Comparison of ENCODE assay signal across 8 cellular contexts in genomic region chr11:116927163-116927772, GRCh38.
DNase-seq lines count a peak whose midpoint lies in the region; FAIRE-seq and TF ChIP-seq lines count a peak whose summit lies in the region.

No MANE protein-coding gene starts in this region.

- CTCF ChIA-PET in AG04449 (lab: Yijun Ruan, JAX) = interaction anchor here (0.7 kb wide), 1 partner anchor 170 kb away, joined by 3 read pairs; no protein-coding TSS in a partner anchor

- no peaks in the 10 kb centered on the region for H3K9me1 ChIP-seq in keratinocyte (ENCODE audit: control insufficient read depth, extremely low read depth, insufficient read depth, low read length)

- no peaks in the 10 kb centered on the region for H3K27me3 ChIP-seq in keratinocyte (ENCODE audit: control insufficient read depth, extremely low read depth, insufficient read depth, low read length)

- peaks cover 0 to 8% of the 10 kb centered on the region in 2 experiments for H3K36me3 ChIP-seq in keratinocyte (ENCODE audit: control insufficient read depth in 2 of 2, extremely low read depth in 1 of 2, insufficient read depth in 2 of 2, low read length in 2 of 2)

- POLR2A ChIA-PET in AG04449 (lab: Yijun Ruan, JAX) = no interaction called here

- peaks cover 25% of the 10 kb centered on the region for H3K4me1 ChIP-seq in keratinocyte (ENCODE audit: control insufficient read depth, extremely low read depth, insufficient read depth, low read length)

- FAIRE-seq in HTR-8/SVneo (lab: Jason Lieb, UNC) (peak; percentile 26), keratinocyte (lab: Jason Lieb, UNC) (no peak)

- no peaks in the 10 kb centered on the region for H3K79me2 ChIP-seq in keratinocyte (ENCODE audit: control insufficient read depth, insufficient read depth, low read length)

- H3K27ac ChIP-seq in keratinocyte (ENCODE audit: control insufficient read depth, insufficient read depth, low read length) = no peak overlapping the region

- no peak overlapping the region for H2AFZ ChIP-seq in keratinocyte (ENCODE audit: control insufficient read depth, low read length)

- no peaks in the 10 kb centered on the region for H3K9me3 ChIP-seq in keratinocyte (ENCODE audit: control insufficient read depth, low read depth, low read length)

- H3K4me2 ChIP-seq in keratinocyte (ENCODE audit: control insufficient read depth, extremely low read depth, insufficient read depth, low read depth, low read length) = no peak overlapping the region

- no peak for DNase-seq in AG04449 (ENCODE audit: low read depth, low spot score)
- DNase-seq in HTR-8/SVneo (ENCODE audit: insufficient read length, low spot score) = no peak
- peak; percentile 18 for DNase-seq in activated T-cell treated with anti-CD3 and anti-CD28 coated beads for 48 hours (ENCODE audit: low read depth)
- DNase-seq in keratinocyte (ENCODE audit: low read depth, low spot score) = no peak
- DNase-seq in SK-N-DZ (ENCODE audit: low spot score) = no peak
- no peak for DNase-seq in hippocampal formation (lab: John Stamatoyannopoulos, UW)
- no peak for DNase-seq in AG08396 (ENCODE audit: low spot score)
- no peak for DNase-seq in NCI-H146 treated with DMSO at 0.1 percent for 48 hours (lab: John Stamatoyannopoulos, UW; ENCODE audit: unreplicated experiment)

- dilution Hi-C loops in keratinocyte (cut with MboI; ENCODE audit: extremely low pct_ligation_motif_present, low sequenced_read_pairs) = no loop called here

- H4K20me1 ChIP-seq in keratinocyte (ENCODE audit: control insufficient read depth, extremely low read depth, insufficient read depth, low read length) = no peaks in the 10 kb centered on the region

- H3K4me3 ChIP-seq in AG04449 (ENCODE audit: low read depth, low read length) (no peak overlapping the region), keratinocyte (ENCODE audit: control insufficient read depth in 2 of 3, extremely low read depth in 1 of 3, insufficient read depth in 2 of 3, low read depth in 1 of 3, low read length in 3 of 3) (no peak overlapping the region)

- H3K9ac ChIP-seq in keratinocyte (ENCODE audit: control insufficient read depth, extremely low read depth, insufficient read depth, low read length) = no peak overlapping the region

- TF ChIP-seq CTCF in AG04449 (IDR thresholded peaks at IDR 0.05; ENCODE audit: insufficient read depth, low read length, missing control alignments) (peak; percentile 24), keratinocyte (optimal IDR thresholded peaks at IDR 0.05 in 1 of 3, IDR thresholded peaks at IDR 0.05 in 1 of 3, conservative IDR thresholded peaks at IDR 0.05 in 1 of 3; ENCODE audit: extremely low read depth in 1 of 3, insufficient read depth in 2 of 3, low read length in 3 of 3) (peak in 2 of 3 experiments; percentile 10 to 38)
